Comparison of ENCODE assay signal across 31 cellular contexts in the genomic region with DNA sequence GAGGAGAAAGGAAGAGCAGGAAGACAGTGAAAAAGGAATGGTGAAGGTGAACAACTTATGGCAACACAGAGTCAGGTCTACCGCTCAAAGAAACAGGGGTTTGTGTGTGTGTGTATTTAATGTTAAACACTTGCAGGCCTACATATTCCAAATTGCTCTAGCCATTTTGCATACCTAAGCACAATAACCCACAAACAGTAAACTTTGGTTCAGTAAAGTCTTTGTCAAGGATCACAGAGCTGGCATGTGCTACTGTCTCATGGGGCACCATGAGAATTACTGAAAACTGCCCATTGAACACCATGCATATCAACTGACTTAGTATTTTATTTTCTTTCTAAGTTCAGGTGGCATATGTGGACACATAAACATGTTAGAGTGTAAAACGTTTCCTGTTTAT.
"Had no signal": no experiment of that assay in that cellular context is flagged by ENCODE, and none has a peak within 500 bp of the region (broad histone marks: within the 10 kb centered on the region; RNA-seq: fewer than 3 reads in every experiment).

No MANE protein-coding gene starts in this region.

- H3K4me1 Mint-ChIP-seq: naive thymus-derived CD4-positive, alpha-beta T cell; natural killer cell; stimulated activated memory B cell treated with anti-CD40 and anti-IgM and Interleukin-4, amounts not matched to agents 10 μg/mL and 1 μg/mL and 100 μg/mL, for 72 hours; stimulated activated naive CD8-positive, alpha-beta T cell treated with anti-CD3 and anti-CD28 coated beads, Interleukin-15, amount 100 ng/mL, for 72 hours had no signal

- H3K79me2 ChIP-seq: parathyroid adenoma had no signal

- H3K4me2 ChIP-seq: smooth muscle cell had no signal

- H2AFZ ChIP-seq: parathyroid adenoma had no signal

- H3K27ac ChIP-seq: ovary, parathyroid adenoma, psoas muscle, skin epidermis, spleen, suprapubic skin, testis, tibial artery, transverse colon, upper lobe of right lung, uterus had no signal

- DNase-seq: naive thymus-derived CD4-positive, alpha-beta T cell; natural killer cell; occipital lobe; ovary; posterior cingulate gyrus; psoas muscle; right cardiac atrium; spleen; stimulated activated CD4-positive, alpha-beta T cell treated with anti-CD3 and anti-CD28 coated beads, Interleukin-12 subunit alpha, Interleukin-12 subunit beta, amount 100 ng/mL, for 4 hours; stimulated activated CD4-positive, alpha-beta T cell treated with anti-CD3 and anti-CD28 coated beads, Interleukin-1b, Interleukin-23, amount 100 ng/mL, for 48 hours; stimulated activated CD4-positive, alpha-beta T cell treated with anti-CD3 and anti-CD28 coated beads, Interleukin-4, amount 100 ng/mL, for 1 hour; stimulated activated CD4-positive, alpha-beta T cell treated with anti-CD3 and anti-CD28 coated beads, Interleukin-4, amount 100 ng/mL, for 4 hours; stimulated activated CD8-positive, alpha-beta memory T cell treated with anti-CD3 and anti-CD28 coated beads, Interleukin-4, amount 100 ng/mL, for 48 hours; stimulated activated naive CD4-positive, alpha-beta T cell; stimulated activated naive CD8-positive, alpha-beta T cell treated with anti-CD3 and anti-CD28 coated beads, Interleukin-15, amount 100 ng/mL, for 72 hours; stimulated activated naive CD8-positive, alpha-beta T cell treated with anti-CD3 and anti-CD28 coated beads, Interleukin-15, Interleukin-2, amounts not matched to agents 100 U/mL and 50 U/mL, for 24 hours; substantia nigra; testis; tibial artery; transverse colon; upper lobe of right lung; uterus had no signal

- H3K9me3 ChIP-seq: ovary, psoas muscle, spleen, suprapubic skin, testis, tibial artery, transverse colon, upper lobe of right lung, uterus had no signal

- H3K4me3 Mint-ChIP-seq: naive thymus-derived CD4-positive, alpha-beta T cell; natural killer cell; nephron; stimulated activated memory B cell treated with anti-CD40 and anti-IgM and Interleukin-4, amounts not matched to agents 10 μg/mL and 1 μg/mL and 100 μg/mL, for 72 hours; stimulated activated naive CD8-positive, alpha-beta T cell treated with anti-CD3 and anti-CD28 coated beads, Interleukin-15, amount 100 ng/mL, for 72 hours; type B pancreatic cell had no signal

- H3K9ac ChIP-seq: parathyroid adenoma had no signal

- H3K36me3 Mint-ChIP-seq: naive thymus-derived CD4-positive, alpha-beta T cell; stimulated activated memory B cell treated with anti-CD40 and anti-IgM and Interleukin-4, amounts not matched to agents 10 μg/mL and 1 μg/mL and 100 μg/mL, for 72 hours; type B pancreatic cell had no signal

- H3K36me3 ChIP-seq: ovary, spleen, suprapubic skin, tibial artery, transverse colon, upper lobe of right lung, uterus had no signal

- H3K4me1 ChIP-seq: parathyroid adenoma, psoas muscle, spleen, suprapubic skin, testis, tibial artery, transverse colon, upper lobe of right lung, uterus had no signal

- H3K9me3 Mint-ChIP-seq: nephron; stimulated activated memory B cell treated with anti-CD40 and anti-IgM and Interleukin-4, amounts not matched to agents 10 μg/mL and 1 μg/mL and 100 μg/mL, for 72 hours; type B pancreatic cell had no signal

- ATAC-seq: naive thymus-derived CD4-positive, alpha-beta T cell; natural killer cell; psoas muscle; right cardiac atrium; sciatic nerve; stimulated activated memory B cell treated with anti-CD40 and anti-IgM and Interleukin-4, amounts not matched to agents 10 μg/mL and 1 μg/mL and 100 μg/mL, for 72 hours; stimulated activated naive CD8-positive, alpha-beta T cell treated with anti-CD3 and anti-CD28 coated beads, Interleukin-15, amount 100 ng/mL, for 72 hours; stimulated activated naive CD8-positive, alpha-beta T cell treated with anti-CD3 and anti-CD28 coated beads, Interleukin-15, Interleukin-2, amounts not matched to agents 100 U/mL and 50 U/mL, for 24 hours; upper lobe of right lung had no signal

- H3K4me3 ChIP-seq: ovary, psoas muscle, skin epidermis, smooth muscle cell, spleen, suprapubic skin, testis, tibial artery, transverse colon, upper lobe of right lung, uterus had no signal

- H3K27ac Mint-ChIP-seq: naive thymus-derived CD4-positive, alpha-beta T cell; natural killer cell; nephron; progenitor cell of endocrine pancreas; stimulated activated memory B cell treated with anti-CD40 and anti-IgM and Interleukin-4, amounts not matched to agents 10 μg/mL and 1 μg/mL and 100 μg/mL, for 72 hours; stimulated activated naive CD8-positive, alpha-beta T cell treated with anti-CD3 and anti-CD28 coated beads, Interleukin-15, amount 100 ng/mL, for 72 hours; type B pancreatic cell had no signal

- H3K27me3 Mint-ChIP-seq: naive thymus-derived CD4-positive, alpha-beta T cell; progenitor cell of endocrine pancreas; stimulated activated memory B cell treated with anti-CD40 and anti-IgM and Interleukin-4, amounts not matched to agents 10 μg/mL and 1 μg/mL and 100 μg/mL, for 72 hours; stimulated activated naive CD8-positive, alpha-beta T cell treated with anti-CD3 and anti-CD28 coated beads, Interleukin-15, amount 100 ng/mL, for 72 hours; type B pancreatic cell had no signal

- H3K27me3 ChIP-seq: ovary, spleen, suprapubic skin, testis, tibial artery, transverse colon, upper lobe of right lung, uterus had no signal
